21 cellular contexts compared by ENCODE assay signal in the genomic region with DNA sequence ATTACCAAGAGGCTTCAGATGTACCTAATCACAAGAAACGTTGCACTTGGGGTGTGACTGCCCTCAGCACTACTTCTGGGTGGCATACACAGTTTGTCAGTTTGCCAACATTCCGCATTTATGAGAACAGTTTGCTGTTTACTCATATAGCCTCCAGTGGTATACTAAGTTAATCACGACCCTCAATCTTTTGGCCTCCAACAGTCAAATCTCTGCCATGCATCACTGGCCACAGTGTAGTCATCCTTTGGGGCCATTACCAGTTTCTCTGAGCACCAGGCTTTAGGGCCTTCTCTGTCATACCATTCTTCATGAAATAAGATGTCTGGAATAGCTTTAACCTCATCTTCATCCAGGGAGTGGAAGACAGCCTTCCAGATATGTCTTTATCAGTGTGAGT.
DNase-seq lines count a peak whose midpoint lies in the region; ATAC-seq and TF ChIP-seq lines count a peak whose summit lies in the region.
"Had no signal": no experiment of that assay in that cellular context is flagged by ENCODE, and none has a peak within 500 bp of the region (broad histone marks: within the 10 kb centered on the region; RNA-seq: fewer than 3 reads in every experiment).

No MANE protein-coding gene starts in this region.

- no peaks in the 10 kb centered on the region for H3K4me1 ChIP-seq in foreskin keratinocyte

- no peaks in the 10 kb centered on the region for H3K27me3 ChIP-seq in foreskin keratinocyte

- peak; percentile 35 for ATAC-seq in foreskin keratinocyte
- no peak for ATAC-seq in GM21360 (IDR thresholded peaks at IDR 0.05; ENCODE audit: unreplicated experiment)
- ATAC-seq: HepG2 had no signal

- H3K27ac ChIP-seq in foreskin keratinocyte: no peak overlapping the region
- H3K27ac ChIP-seq: PC-9, RWPE1 had no signal

- peak; percentile 39 for DNase-seq in EL
- peak; percentile 42 for DNase-seq in M059J (ENCODE audit: low read depth)
- DNase-seq in T1000 (lab: John Stamatoyannopoulos, UW): peak; percentile 8
- peak; percentile 2 to 38 for DNase-seq in foreskin keratinocyte
- DNase-seq in NCI-H524 (lab: John Stamatoyannopoulos, UW): no peak
- no peak for DNase-seq in DMS79 treated with DMSO at 0.1 percent for 48 hours (lab: John Stamatoyannopoulos, UW)
- no peak for DNase-seq in activated T-cell treated with anti-CD3 and anti-CD28 coated beads for 4 hours
- DNase-seq: DMS153; GF-D8; Karpas-422; NCI-H1105 treated with DMSO at 0.1 percent for 48 hours; NCI-H1930; NCI-H2107; NCI-H524 treated with DMSO at 0.1 percent for 48 hours; NCI-H774; NK-92 treated with Interleukin-12 subunit alpha and Interleukin-12 subunit beta, amount 100 ng/mL, for 24 hours; SHP77 treated with DMSO at 0.1 percent for 48 hours had no signal

- TF ChIP-seq CTCF in foreskin keratinocyte (conservative IDR thresholded peaks at IDR 0.05): no peak

Comparison
In these comparisons a context has a peak if more than half of its experiments do, and no peak if none do; other contexts are left out.
1. DNase-seq: peak in EL (single experiment), M059J (single experiment), T1000 (single experiment) and foreskin keratinocyte (2 of 2); none in NCI-H524 (0 of 2), DMS79 treated with DMSO at 0.1 percent for 48 hours (single experiment) and activated T-cell treated with anti-CD3 and anti-CD28 coated beads for 4 hours (single experiment).